ENCODE assay signal across 1 cellular context in genomic region chr5:151036556-151036955, GRCh38.
TF ChIP-seq lines count a peak whose summit lies in the region.

No MANE protein-coding gene starts in this region.

TF ChIP-seq in WTC11, 78 proteins besides CTCF, POLR2A, EP300 and RAD21 (continued from another document):
- no peak for TF ChIP-seq PRDM15 (CRISPR knock-in tag; IDR thresholded peaks at IDR 0.05)
- no peak for TF ChIP-seq NR1H2 (CRISPR knock-in tag; IDR thresholded peaks at IDR 0.05)
- no peak for TF ChIP-seq OVOL2 (CRISPR knock-in tag; IDR thresholded peaks at IDR 0.05; ENCODE audit: borderline replicate concordance)
- TF ChIP-seq ZNF232 (CRISPR knock-in tag; IDR thresholded peaks at IDR 0.05), result no peak
- TF ChIP-seq JAZF1 (CRISPR knock-in tag; IDR thresholded peaks at IDR 0.05), result no peak
- TF ChIP-seq JUN (CRISPR knock-in tag; IDR thresholded peaks at IDR 0.05), result no peak
- TF ChIP-seq CREB1 (CRISPR knock-in tag; IDR thresholded peaks at IDR 0.05), result no peak
- TF ChIP-seq, protein P1, sequence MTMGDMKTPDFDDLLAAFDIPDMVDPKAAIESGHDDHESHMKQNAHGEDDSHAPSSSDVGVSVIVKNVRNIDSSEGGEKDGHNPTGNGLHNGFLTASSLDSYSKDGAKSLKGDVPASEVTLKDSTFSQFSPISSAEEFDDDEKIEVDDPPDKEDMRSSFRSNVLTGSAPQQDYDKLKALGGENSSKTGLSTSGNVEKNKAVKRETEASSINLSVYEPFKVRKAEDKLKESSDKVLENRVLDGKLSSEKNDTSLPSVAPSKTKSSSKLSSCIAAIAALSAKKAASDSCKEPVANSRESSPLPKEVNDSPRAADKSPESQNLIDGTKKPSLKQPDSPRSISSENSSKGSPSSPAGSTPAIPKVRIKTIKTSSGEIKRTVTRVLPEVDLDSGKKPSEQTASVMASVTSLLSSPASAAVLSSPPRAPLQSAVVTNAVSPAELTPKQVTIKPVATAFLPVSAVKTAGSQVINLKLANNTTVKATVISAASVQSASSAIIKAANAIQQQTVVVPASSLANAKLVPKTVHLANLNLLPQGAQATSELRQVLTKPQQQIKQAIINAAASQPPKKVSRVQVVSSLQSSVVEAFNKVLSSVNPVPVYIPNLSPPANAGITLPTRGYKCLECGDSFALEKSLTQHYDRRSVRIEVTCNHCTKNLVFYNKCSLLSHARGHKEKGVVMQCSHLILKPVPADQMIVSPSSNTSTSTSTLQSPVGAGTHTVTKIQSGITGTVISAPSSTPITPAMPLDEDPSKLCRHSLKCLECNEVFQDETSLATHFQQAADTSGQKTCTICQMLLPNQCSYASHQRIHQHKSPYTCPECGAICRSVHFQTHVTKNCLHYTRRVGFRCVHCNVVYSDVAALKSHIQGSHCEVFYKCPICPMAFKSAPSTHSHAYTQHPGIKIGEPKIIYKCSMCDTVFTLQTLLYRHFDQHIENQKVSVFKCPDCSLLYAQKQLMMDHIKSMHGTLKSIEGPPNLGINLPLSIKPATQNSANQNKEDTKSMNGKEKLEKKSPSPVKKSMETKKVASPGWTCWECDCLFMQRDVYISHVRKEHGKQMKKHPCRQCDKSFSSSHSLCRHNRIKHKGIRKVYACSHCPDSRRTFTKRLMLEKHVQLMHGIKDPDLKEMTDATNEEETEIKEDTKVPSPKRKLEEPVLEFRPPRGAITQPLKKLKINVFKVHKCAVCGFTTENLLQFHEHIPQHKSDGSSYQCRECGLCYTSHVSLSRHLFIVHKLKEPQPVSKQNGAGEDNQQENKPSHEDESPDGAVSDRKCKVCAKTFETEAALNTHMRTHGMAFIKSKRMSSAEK (CRISPR knock-in tag; IDR thresholded peaks at IDR 0.05; ENCODE audit: borderline replicate concordance), result no peak
- TF ChIP-seq, protein P2, sequence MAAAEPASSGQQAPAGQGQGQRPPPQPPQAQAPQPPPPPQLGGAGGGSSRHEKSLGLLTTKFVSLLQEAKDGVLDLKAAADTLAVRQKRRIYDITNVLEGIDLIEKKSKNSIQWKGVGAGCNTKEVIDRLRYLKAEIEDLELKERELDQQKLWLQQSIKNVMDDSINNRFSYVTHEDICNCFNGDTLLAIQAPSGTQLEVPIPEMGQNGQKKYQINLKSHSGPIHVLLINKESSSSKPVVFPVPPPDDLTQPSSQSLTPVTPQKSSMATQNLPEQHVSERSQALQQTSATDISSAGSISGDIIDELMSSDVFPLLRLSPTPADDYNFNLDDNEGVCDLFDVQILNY (CRISPR knock-in tag; IDR thresholded peaks at IDR 0.05), result no peak
- TF ChIP-seq NFYB (CRISPR knock-in tag; conservative IDR thresholded peaks at IDR 0.05; ENCODE audit: low read depth), result no peak
